In the genomic region with DNA sequence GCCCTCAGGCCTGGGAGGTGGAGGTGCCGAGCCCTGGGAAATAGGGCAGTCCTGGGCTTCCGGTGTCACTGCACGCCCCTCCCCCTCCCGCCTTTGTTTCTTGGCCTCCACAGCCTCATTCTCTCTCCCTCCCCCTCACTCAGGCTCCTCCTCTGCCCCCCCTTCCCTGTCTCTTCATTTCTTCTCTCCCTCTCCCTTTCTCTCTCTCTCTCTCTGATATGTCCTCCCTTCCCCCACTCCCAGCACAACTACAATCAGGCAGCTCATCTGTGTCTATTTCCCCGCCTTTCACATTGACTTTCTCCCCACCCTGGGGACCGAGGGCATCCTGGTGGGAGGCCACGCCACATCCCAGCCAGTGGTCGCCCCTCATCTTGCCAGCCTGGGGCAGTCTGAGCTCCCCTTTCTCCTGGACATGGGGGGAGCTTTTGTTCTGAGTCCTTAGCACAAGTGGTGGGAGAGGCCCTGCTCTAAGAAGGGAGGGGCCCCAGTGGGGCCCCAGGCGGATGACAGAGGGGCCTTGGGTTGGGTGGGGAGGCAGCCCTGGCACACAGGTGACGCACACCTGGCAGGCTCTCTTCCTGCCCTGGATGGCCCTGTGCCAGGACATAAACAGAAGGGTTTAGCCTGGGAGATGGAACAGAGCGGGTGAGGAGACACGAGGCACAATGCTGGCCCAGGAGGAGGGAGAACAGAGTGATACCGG, we compare ENCODE assay signal across 9 cellular contexts. TPM values are rescaled to one million over a fixed set of nuclear protein-coding genes. Genes with fewer than 3 reads are reported as not detected.
DNase-seq lines count a peak whose midpoint lies in the region; ATAC-seq, FAIRE-seq and TF ChIP-seq lines count a peak whose summit lies in the region.
"Had no signal": no experiment of that assay in that cellular context is flagged by ENCODE, and none has a peak within 500 bp of the region (broad histone marks: within the 10 kb centered on the region; RNA-seq: fewer than 3 reads in every experiment).

No MANE protein-coding gene starts in this region.

- H3K4me3 ChIP-seq in H7 (ENCODE audit: insufficient read depth, low read depth, low read length), result no peak overlapping the region
- no peak overlapping the region for H3K4me3 ChIP-seq in NT2/D1 (ENCODE audit: insufficient read length, low read depth)
- peak overlapping the region in 2 of 3 experiments; percentile 51 to 52 for H3K4me3 ChIP-seq in keratinocyte (ENCODE audit: control insufficient read depth in 2 of 3, extremely low read depth in 1 of 3, insufficient read depth in 2 of 3, low read depth in 1 of 3, low read length in 3 of 3)

- peaks cover 40% of the 10 kb centered on the region for H3K4me1 Mint-ChIP-seq in activated naive CD8-positive, alpha-beta T cell treated with anti-CD3 and anti-CD28 coated beads for 36 hours

- H2AFZ ChIP-seq in keratinocyte (ENCODE audit: control insufficient read depth, low read length), result peak overlapping the region; percentile 78

- H3K27me3 Mint-ChIP-seq in activated naive CD8-positive, alpha-beta T cell treated with anti-CD3 and anti-CD28 coated beads for 36 hours, result no peaks in the 10 kb centered on the region

- H3K27ac ChIP-seq in keratinocyte (ENCODE audit: control insufficient read depth, insufficient read depth, low read length), result peak overlapping the region; percentile 92

- H3K79me2 ChIP-seq in keratinocyte (ENCODE audit: control insufficient read depth, insufficient read depth, low read length), result no peaks in the 10 kb centered on the region

- H3K9ac ChIP-seq in NT2/D1 (ENCODE audit: insufficient read length, low read depth), result peak overlapping the region; percentile 14
- H3K9ac ChIP-seq in keratinocyte (ENCODE audit: control insufficient read depth, extremely low read depth, insufficient read depth, low read length), result peak overlapping the region; percentile 87

- no peaks in the 10 kb centered on the region for H3K9me3 Mint-ChIP-seq in activated naive CD8-positive, alpha-beta T cell treated with anti-CD3 and anti-CD28 coated beads for 36 hours

- DNase-seq in H7 (peak; percentile 88), NT2/D1 (ENCODE audit: low read depth, low spot score) (peak; percentile 90), keratinocyte (ENCODE audit: low read depth, low spot score) (peak; percentile 92)
- no peak for DNase-seq in activated naive CD8-positive, alpha-beta T cell treated with anti-CD3 and anti-CD28 coated beads for 36 hours
- peak; percentile 49 for DNase-seq in stimulated activated CD4-positive, alpha-beta T cell treated with anti-CD3 and anti-CD28 coated beads, Interleukin-4, amount 100 ng/mL, for 24 hours

- no peaks in the 10 kb centered on the region for H4K20me1 ChIP-seq in keratinocyte (ENCODE audit: control insufficient read depth, extremely low read depth, insufficient read depth, low read length)

- H3K4me1 ChIP-seq in NT2/D1 (ENCODE audit: insufficient read depth, insufficient read length) (peaks cover 37% of the 10 kb centered on the region), keratinocyte (ENCODE audit: control insufficient read depth, extremely low read depth, insufficient read depth, low read length) (peaks cover 34% of the 10 kb centered on the region)

- dilution Hi-C loops in keratinocyte (cut with MboI; ENCODE audit: extremely low pct_ligation_motif_present, low sequenced_read_pairs), result no loop called here

- H3K36me3 ChIP-seq in H7 (replicated peaks; ENCODE audit: control insufficient read depth, insufficient read depth, low read length) (no peaks in the 10 kb centered on the region), NT2/D1 (ENCODE audit: insufficient read depth, insufficient read length, low read length) (peaks cover 4% of the 10 kb centered on the region), keratinocyte (ENCODE audit: control insufficient read depth in 2 of 2, extremely low read depth in 1 of 2, insufficient read depth in 2 of 2, low read length in 2 of 2) (no peaks in the 10 kb centered on the region)

- TF ChIP-seq CTCF in keratinocyte (optimal IDR thresholded peaks at IDR 0.05 in 1 of 3, IDR thresholded peaks at IDR 0.05 in 1 of 3, conservative IDR thresholded peaks at IDR 0.05 in 1 of 3; ENCODE audit: extremely low read depth in 1 of 3, insufficient read depth in 2 of 3, low read length in 3 of 3), result no peak

- no peak for FAIRE-seq in keratinocyte (lab: Jason Lieb, UNC)

- H3K36me3 Mint-ChIP-seq in activated naive CD8-positive, alpha-beta T cell treated with anti-CD3 and anti-CD28 coated beads for 36 hours, result peaks cover 1% of the 10 kb centered on the region

- H3K27me3 ChIP-seq in H7 (ENCODE audit: control insufficient read depth, insufficient read depth, low read length) (no peaks in the 10 kb centered on the region), NT2/D1 (ENCODE audit: insufficient read depth, insufficient read length) (no peaks in the 10 kb centered on the region), keratinocyte (ENCODE audit: control insufficient read depth, extremely low read depth, insufficient read depth, low read length) (no peaks in the 10 kb centered on the region)

- ATAC-seq in GM18868 (IDR thresholded peaks at IDR 0.05; ENCODE audit: unreplicated experiment) (no peak), HG03175 (IDR thresholded peaks at IDR 0.05; ENCODE audit: unreplicated experiment) (no peak), GM19463 (IDR thresholded peaks at IDR 0.05; ENCODE audit: unreplicated experiment) (no peak)
- ATAC-seq: HCT116 had no signal

- peaks cover 3% of the 10 kb centered on the region; the same call in 1 of the 2 replicates for H3K9me3 ChIP-seq in NT2/D1 (ENCODE audit: insufficient read depth, low read length)
- no peaks in the 10 kb centered on the region for H3K9me3 ChIP-seq in keratinocyte (ENCODE audit: control insufficient read depth, low read depth, low read length)

- peak overlapping the region; percentile 73 for H3K27ac Mint-ChIP-seq in activated naive CD8-positive, alpha-beta T cell treated with anti-CD3 and anti-CD28 coated beads for 36 hours

- H3K4me2 ChIP-seq in keratinocyte (ENCODE audit: control insufficient read depth, extremely low read depth, insufficient read depth, low read depth, low read length), result peak overlapping the region; percentile 92

- H3K4me3 Mint-ChIP-seq in activated naive CD8-positive, alpha-beta T cell treated with anti-CD3 and anti-CD28 coated beads for 36 hours, result no peak overlapping the region

- H3K9me1 ChIP-seq in keratinocyte (ENCODE audit: control insufficient read depth, extremely low read depth, insufficient read depth, low read length), result no peaks in the 10 kb centered on the region

RNA-seq across cellular contexts. Expression of a gene that starts 40.1 kb away (rescaled TPM):
- 67.6 and 74.4 TPM in 2 replicates for total RNA-seq in H7 (2014; rRNA removed; shearing (Covaris generic))
- 100 to 1,000 TPM; 148 to 157 TPM for total RNA-seq in activated naive CD8-positive, alpha-beta T cell treated with anti-CD3 and anti-CD28 coated beads for 36 hours
- 23.5 to 28.3 TPM (median 27.9 TPM) in 3 replicates for polyA plus RNA-seq in keratinocyte
- 15.4 TPM for polyA plus RNA-seq in keratinocyte (2011; ENCODE audit: low read depth)
- polyA plus RNA-seq in keratinocyte (2011; cell fraction: cytosol; rRNA removed), result 9.5 and 16.2 TPM in 2 replicates
- polyA plus RNA-seq in keratinocyte (2011; cell fraction: nucleus; rRNA removed), result 6.3 and 8.6 TPM in 2 replicates
- 24.0 and 29.7 TPM in 2 replicates for polyA plus RNA-seq in keratinocyte (2012; ENCODE audit: low replicate concordance)
- polyA minus RNA-seq in keratinocyte, result 25.2 to 46.0 TPM (median 27.3 TPM) in 3 replicates
- 15.9 TPM for polyA minus RNA-seq in keratinocyte (2011; cell fraction: cytosol; rRNA and poly(A)+ RNA removed)
- 3.3 and 4.9 TPM in 2 replicates for polyA minus RNA-seq in keratinocyte (2011; cell fraction: nucleus; rRNA and poly(A)+ RNA removed)

Comparison
In these comparisons a context has a peak if more than half of its experiments do, and no peak if none do; other contexts are left out.
1. H3K4me3 ChIP-seq: peak in keratinocyte (2 of 3); none in H7 (single experiment) and NT2/D1 (single experiment).